ENCODE assay signal across 33 cellular contexts in the genomic region with DNA sequence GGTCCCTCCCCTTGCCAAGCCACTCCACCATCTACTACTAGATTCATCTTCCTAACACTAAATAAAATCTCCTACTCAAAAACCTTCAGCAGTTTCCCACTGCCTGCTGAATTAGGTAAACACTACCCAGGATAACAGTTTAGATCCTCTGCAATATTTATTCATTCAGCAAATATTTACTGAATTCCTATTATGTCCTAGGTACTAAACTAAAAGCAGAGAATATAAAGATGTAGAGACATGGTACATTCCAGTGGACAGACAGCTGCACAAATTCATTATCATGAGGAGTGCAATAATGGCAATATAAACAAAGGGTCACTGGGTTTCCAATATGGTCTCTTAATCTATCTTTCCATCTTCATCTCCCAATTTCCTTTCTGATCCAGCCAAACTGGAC. TPM values are rescaled to one million over a fixed set of nuclear protein-coding genes. Genes with fewer than 3 reads are reported as not detected.
"Had no signal": no experiment of that assay in that cellular context is flagged by ENCODE, and none has a peak within 500 bp of the region (broad histone marks: within the 10 kb centered on the region; RNA-seq: fewer than 3 reads in every experiment).

No MANE protein-coding gene starts in this region.

- H3K9me3 ChIP-seq: MG63 had no signal

- ATAC-seq: activated CD8-positive, alpha-beta T cell treated with anti-CD3 and anti-CD28 coated beads for 36 hours; activated T-cell treated with anti-CD3 and anti-CD28 coated beads, Interleukin-2, amount 50 U/mL, for 72 hours; activated T-helper 17 cell treated with anti-CD3 and anti-CD28 coated beads, Interleukin-2, amount 50 U/mL, for 72 hours; K562 had no signal

- H3K4me3 ChIP-seq: K562, MG63 had no signal

- H3K27ac ChIP-seq: brain microvascular endothelial cell had no signal

- DNase-seq: activated CD4-positive, alpha-beta T cell treated with anti-CD3 and anti-CD28 coated beads, Interleukin-2, amount 10 ng/mL, durations not matched to agents 24 days and 14 days; activated CD4-positive, alpha-beta T cell treated with anti-CD3 and anti-CD28 coated beads, Interleukin-2, amount 50 U/mL, for 4 hours; activated CD8-positive, alpha-beta T cell treated with anti-CD3 and anti-CD28 coated beads for 36 hours; activated gamma-delta T cell treated with Interleukin-2 at 50 U/mL for 16 hours; activated naive CD4-positive, alpha-beta T cell treated with anti-CD3 and anti-CD28 coated beads, Interleukin-2, amount 10 ng/mL, durations not matched to agents 7 days and 5 days; activated naive CD8-positive, alpha-beta T cell treated with anti-CD3 and anti-CD28 coated beads for 36 hours; activated T-cell treated with anti-CD3 and anti-CD28 coated beads, Interleukin-2, amount 50 U/mL, for 1 hour; activated T-cell treated with anti-CD3 and anti-CD28 coated beads, Interleukin-2, amount 50 U/mL, for 72 hours; amniotic stem cell; aorta; brain microvascular endothelial cell; central memory CD4-positive, alpha-beta T cell; MG63; NCI-H1048; NCI-H1105 treated with DMSO at 0.1 percent for 48 hours; NCI-H1436; NCI-H1694; NCI-H2081; NCI-H2171 treated with DMSO at 0.1 percent for 48 hours; NCI-H226; NCI-H446 treated with DMSO at 0.1 percent for 48 hours; NCI-H524; NCI-H69; Right ventricle myocardium superior; SW 1271; T-helper 1 cell; T-helper 2 cell; T-helper 9 cell had no signal

- H3K36me3 ChIP-seq: brain microvascular endothelial cell, MG63 had no signal

- H3K27me3 ChIP-seq: MG63 had no signal

RNA-seq across cellular contexts. Expression of gene HOXB13, which starts 30.7 kb away (rescaled TPM):
- total RNA-seq: activated CD4-positive, alpha-beta T cell treated with anti-CD3 and anti-CD28 coated beads, Interleukin-2, amount 10 ng/mL, durations not matched to agents 24 days and 14 days; activated CD8-positive, alpha-beta memory T cell treated with anti-CD3 and anti-CD28 coated beads for 36 hours; activated CD8-positive, alpha-beta T cell treated with anti-CD3 and anti-CD28 coated beads for 36 hours; activated naive CD8-positive, alpha-beta T cell treated with anti-CD3 and anti-CD28 coated beads for 36 hours; activated T-cell treated with anti-CD3 and anti-CD28 coated beads, Interleukin-2, amount 50 U/mL, for 72 hours; activated T-helper 17 cell treated with anti-CD3 and anti-CD28 coated beads, Interleukin-2, amount 50 U/mL, for 72 hours; aorta; chondrocyte; K562; OCI-LY7; Right ventricle myocardium superior had no signal
- polyA plus RNA-seq: K562 had no signal

RNA-seq across cellular contexts. Expression of gene PRAC2, which starts 36.3 kb away (rescaled TPM):
- total RNA-seq: activated CD4-positive, alpha-beta T cell treated with anti-CD3 and anti-CD28 coated beads, Interleukin-2, amount 10 ng/mL, durations not matched to agents 24 days and 14 days; activated CD8-positive, alpha-beta memory T cell treated with anti-CD3 and anti-CD28 coated beads for 36 hours; activated CD8-positive, alpha-beta T cell treated with anti-CD3 and anti-CD28 coated beads for 36 hours; activated naive CD8-positive, alpha-beta T cell treated with anti-CD3 and anti-CD28 coated beads for 36 hours; activated T-cell treated with anti-CD3 and anti-CD28 coated beads, Interleukin-2, amount 50 U/mL, for 72 hours; activated T-helper 17 cell treated with anti-CD3 and anti-CD28 coated beads, Interleukin-2, amount 50 U/mL, for 72 hours; aorta; chondrocyte; K562; OCI-LY7; Right ventricle myocardium superior had no signal
- polyA plus RNA-seq: aorta, K562 had no signal

RNA-seq across cellular contexts. Expression of gene PRAC1, which starts 37.0 kb away (rescaled TPM):
- total RNA-seq: activated CD4-positive, alpha-beta T cell treated with anti-CD3 and anti-CD28 coated beads, Interleukin-2, amount 10 ng/mL, durations not matched to agents 24 days and 14 days; activated CD8-positive, alpha-beta memory T cell treated with anti-CD3 and anti-CD28 coated beads for 36 hours; activated CD8-positive, alpha-beta T cell treated with anti-CD3 and anti-CD28 coated beads for 36 hours; activated naive CD8-positive, alpha-beta T cell treated with anti-CD3 and anti-CD28 coated beads for 36 hours; activated T-cell treated with anti-CD3 and anti-CD28 coated beads, Interleukin-2, amount 50 U/mL, for 72 hours; activated T-helper 17 cell treated with anti-CD3 and anti-CD28 coated beads, Interleukin-2, amount 50 U/mL, for 72 hours; aorta; chondrocyte; K562; OCI-LY7; Right ventricle myocardium superior had no signal
- polyA plus RNA-seq: K562 had no signal

RNA-seq across cellular contexts. Expression of gene TTLL6, which starts 57.7 kb away (rescaled TPM):
- total RNA-seq: activated CD4-positive, alpha-beta T cell treated with anti-CD3 and anti-CD28 coated beads, Interleukin-2, amount 10 ng/mL, durations not matched to agents 24 days and 14 days; activated CD8-positive, alpha-beta memory T cell treated with anti-CD3 and anti-CD28 coated beads for 36 hours; activated CD8-positive, alpha-beta T cell treated with anti-CD3 and anti-CD28 coated beads for 36 hours; activated naive CD8-positive, alpha-beta T cell treated with anti-CD3 and anti-CD28 coated beads for 36 hours; activated T-cell treated with anti-CD3 and anti-CD28 coated beads, Interleukin-2, amount 50 U/mL, for 72 hours; activated T-helper 17 cell treated with anti-CD3 and anti-CD28 coated beads, Interleukin-2, amount 50 U/mL, for 72 hours; chondrocyte; OCI-LY7; Right ventricle myocardium superior had no signal
- polyA plus RNA-seq: K562 had no signal
